Comparison of ENCODE assay signal across 8 cellular contexts in genomic region chr11:65419773-65420481, GRCh38. TPM values are rescaled to one million over a fixed set of nuclear protein-coding genes. Genes with fewer than 3 reads are reported as not detected.
A peak's percentile ranks its signal among the peaks of the same experiment; 100 is the strongest.
DNase-seq lines count a peak whose midpoint lies in the region; ATAC-seq and TF ChIP-seq lines count a peak whose summit lies in the region.

No MANE protein-coding gene starts in this region.

- H3K27ac Mint-ChIP-seq in activated CD4-positive, alpha-beta memory T cell treated with anti-CD3 and anti-CD28 coated beads, Interleukin-2, amount 10 ng/mL, durations not matched to agents 7 days and 5 days = peak overlapping the region; percentile 99
- H3K27ac Mint-ChIP-seq in endodermal cell = peak overlapping the region; percentile 99
- peak overlapping the region; percentile 99 to 100 for H3K27ac Mint-ChIP-seq in stimulated activated naive CD8-positive, alpha-beta T cell treated with anti-CD3 and anti-CD28 coated beads, Interleukin-15, amount 100 ng/mL, for 72 hours

- peaks cover 51% of the 10 kb centered on the region for H3K4me1 Mint-ChIP-seq in activated CD4-positive, alpha-beta memory T cell treated with anti-CD3 and anti-CD28 coated beads, Interleukin-2, amount 10 ng/mL, durations not matched to agents 7 days and 5 days
- H3K4me1 Mint-ChIP-seq in endodermal cell = peaks cover 77% of the 10 kb centered on the region
- peaks cover 81% of the 10 kb centered on the region for H3K4me1 Mint-ChIP-seq in stimulated activated naive CD8-positive, alpha-beta T cell treated with anti-CD3 and anti-CD28 coated beads, Interleukin-15, amount 100 ng/mL, for 72 hours

- 80 to 84% methylated on average over 3 to 6 of the region's 6 CpGs for WGBS in endodermal cell (ENCODE audit: insufficient coverage in 1 of 2, insufficient read length in 1 of 2), 2 experiments
- WGBS in mesodermal cell (ENCODE audit: insufficient coverage in 2 of 2), 2 experiments = 48 to 54% methylated on average over 5 of the region's 6 CpGs

- H3K9me3 ChIP-seq in endodermal cell (ENCODE audit: control insufficient read depth, low read length) (no peaks in the 10 kb centered on the region), mesodermal cell (ENCODE audit: control insufficient read depth, low read length) (no peaks in the 10 kb centered on the region)

- POLR2A ChIA-PET in activated CD4-positive, alpha-beta memory T cell treated with anti-CD3 and anti-CD28 coated beads, Interleukin-2, amount 10 ng/mL, durations not matched to agents 7 days and 5 days (lab: Charles Lee) = interaction anchor here (0.8 to 20.7 kb wide), 23 partner anchors 7 to 560 kb away, joined by 3 to 6840 read pairs (median 9); partner anchors contain the start of genes DPF2, EHBP1L1, FAM89B and FAU

- ATAC-seq in stimulated activated naive CD8-positive, alpha-beta T cell treated with anti-CD3 and anti-CD28 coated beads, Interleukin-15, amount 100 ng/mL, for 72 hours = no peak

- H3K27me3 ChIP-seq in endodermal cell (ENCODE audit: control insufficient read depth, insufficient read depth, low read length, poor library complexity, severe bottlenecking) = no peaks in the 10 kb centered on the region

- H3K27me3 Mint-ChIP-seq in activated CD4-positive, alpha-beta memory T cell treated with anti-CD3 and anti-CD28 coated beads, Interleukin-2, amount 10 ng/mL, durations not matched to agents 7 days and 5 days = peaks cover 5% of the 10 kb centered on the region
- H3K27me3 Mint-ChIP-seq in endodermal cell (ENCODE audit: insufficient read depth) = no peaks in the 10 kb centered on the region
- peaks cover 7% of the 10 kb centered on the region for H3K27me3 Mint-ChIP-seq in stimulated activated naive CD8-positive, alpha-beta T cell treated with anti-CD3 and anti-CD28 coated beads, Interleukin-15, amount 100 ng/mL, for 72 hours

- H3K27ac ChIP-seq in endodermal cell (ENCODE audit: low read depth, low read length) = peak overlapping the region; percentile 97
- H3K27ac ChIP-seq in mesodermal cell (ENCODE audit: low read depth, low read length, severe bottlenecking) = peak overlapping the region; percentile 99

- peaks cover 23% of the 10 kb centered on the region for H3K4me1 ChIP-seq in endodermal cell (ENCODE audit: control insufficient read depth, insufficient read depth, low read length)
- peaks cover 59% of the 10 kb centered on the region for H3K4me1 ChIP-seq in mesodermal cell (ENCODE audit: control insufficient read depth, insufficient read depth, low read length, poor library complexity, severe bottlenecking)

- no peak overlapping the region for H3K4me3 ChIP-seq in endodermal cell (ENCODE audit: low read length)
- H3K4me3 ChIP-seq in mesodermal cell (ENCODE audit: extremely low read depth, insufficient read depth, low read length, poor library complexity, severe bottlenecking) = no peak overlapping the region

- CTCF ChIA-PET in activated CD4-positive, alpha-beta memory T cell treated with anti-CD3 and anti-CD28 coated beads, Interleukin-2, amount 10 ng/mL, durations not matched to agents 7 days and 5 days (lab: Charles Lee) = interaction anchor here (0.6 to 17.1 kb wide), 7 partner anchors 10 to 152 kb away, joined by 3 to 447 read pairs (median 4); partner anchors contain the start of genes MALAT1, SCYL1 and SLC25A45

- peak overlapping the region; percentile 97 for H3K4me3 Mint-ChIP-seq in activated CD4-positive, alpha-beta memory T cell treated with anti-CD3 and anti-CD28 coated beads, Interleukin-2, amount 10 ng/mL, durations not matched to agents 7 days and 5 days
- peak overlapping the region; percentile 44 for H3K4me3 Mint-ChIP-seq in endodermal cell
- peak overlapping the region; percentile 90 to 97 for H3K4me3 Mint-ChIP-seq in stimulated activated naive CD8-positive, alpha-beta T cell treated with anti-CD3 and anti-CD28 coated beads, Interleukin-15, amount 100 ng/mL, for 72 hours

- DNase-seq in NCI-H748 (lab: John Stamatoyannopoulos, UW; ENCODE audit: unreplicated experiment) (peak; percentile 21), NCI-H748 treated with DMSO at 0.1 percent for 48 hours (lab: John Stamatoyannopoulos, UW) (no peak), NCI-H226 (peak; percentile 85), endodermal cell (peak; percentile 87), cerebellar nuclear complex (lab: John Stamatoyannopoulos, UW) (no peak)
- peak; percentile 82 for DNase-seq in activated CD4-positive, alpha-beta memory T cell treated with anti-CD3 and anti-CD28 coated beads, Interleukin-2, amount 10 ng/mL, durations not matched to agents 7 days and 5 days
- peak; percentile 56 to 69 for DNase-seq in stimulated activated naive CD8-positive, alpha-beta T cell treated with anti-CD3 and anti-CD28 coated beads, Interleukin-15, amount 100 ng/mL, for 72 hours

- H3K36me3 ChIP-seq in endodermal cell (ENCODE audit: control insufficient read depth, insufficient read depth, low read length) = no peaks in the 10 kb centered on the region
- peaks cover 17% of the 10 kb centered on the region for H3K36me3 ChIP-seq in mesodermal cell (ENCODE audit: control insufficient read depth, insufficient read depth, low read length)

- no peaks in the 10 kb centered on the region for H3K9me3 Mint-ChIP-seq in activated CD4-positive, alpha-beta memory T cell treated with anti-CD3 and anti-CD28 coated beads, Interleukin-2, amount 10 ng/mL, durations not matched to agents 7 days and 5 days
- H3K9me3 Mint-ChIP-seq in endodermal cell = no peaks in the 10 kb centered on the region
- H3K9me3 Mint-ChIP-seq in stimulated activated naive CD8-positive, alpha-beta T cell treated with anti-CD3 and anti-CD28 coated beads, Interleukin-15, amount 100 ng/mL, for 72 hours = peaks cover 0 to 10% of the 10 kb centered on the region in 2 donors

- TF ChIP-seq CTCF in endodermal cell (conservative IDR thresholded peaks at IDR 0.05) = no peak

- H3K36me3 Mint-ChIP-seq in activated CD4-positive, alpha-beta memory T cell treated with anti-CD3 and anti-CD28 coated beads, Interleukin-2, amount 10 ng/mL, durations not matched to agents 7 days and 5 days (ENCODE audit: low read depth) = peaks cover 34% of the 10 kb centered on the region
- H3K36me3 Mint-ChIP-seq in endodermal cell (ENCODE audit: low read depth) = no peaks in the 10 kb centered on the region

- peak overlapping the region; percentile 92 for H3K9ac ChIP-seq in endodermal cell (ENCODE audit: extremely low read depth, low read length, poor library complexity, severe bottlenecking)

RNA-seq across cellular contexts. Expression of gene NEAT1, which starts 2.7 kb away (rescaled TPM):
- 1,000 to 10,000 TPM; 1,222 to 1,245 TPM for total RNA-seq in activated CD4-positive, alpha-beta memory T cell treated with anti-CD3 and anti-CD28 coated beads, Interleukin-2, amount 10 ng/mL, durations not matched to agents 7 days and 5 days
- total RNA-seq in endodermal cell = 10 to 100 TPM; 61.3 to 85.2 TPM
- polyA plus RNA-seq in endodermal cell (2013, experiment 1 of 2) = 21.0 TPM
- polyA plus RNA-seq in endodermal cell (2013, experiment 2 of 2) = 14.2 TPM
- polyA plus RNA-seq in mesodermal cell (2013, experiment 1 of 2) = 32.4 TPM
- polyA plus RNA-seq in mesodermal cell (2013, experiment 2 of 2) = 28.8 TPM

RNA-seq across cellular contexts. Expression of gene FRMD8, which starts 33.5 kb away (rescaled TPM):
- total RNA-seq in activated CD4-positive, alpha-beta memory T cell treated with anti-CD3 and anti-CD28 coated beads, Interleukin-2, amount 10 ng/mL, durations not matched to agents 7 days and 5 days = 10 to 100 TPM; 53.9 to 61.3 TPM
- 10 to 100 TPM; 27.4 to 29.6 TPM for total RNA-seq in endodermal cell
- polyA plus RNA-seq in endodermal cell (2013, experiment 1 of 2) = 10.8 TPM
- 11.9 TPM for polyA plus RNA-seq in endodermal cell (2013, experiment 2 of 2)
- 58.2 TPM for polyA plus RNA-seq in mesodermal cell (2013, experiment 1 of 2)
- polyA plus RNA-seq in mesodermal cell (2013, experiment 2 of 2) = 48.4 TPM

RNA-seq across cellular contexts. Expression of gene SLC25A45, which starts 37.5 kb away (rescaled TPM):
- total RNA-seq in activated CD4-positive, alpha-beta memory T cell treated with anti-CD3 and anti-CD28 coated beads, Interleukin-2, amount 10 ng/mL, durations not matched to agents 7 days and 5 days = 10 to 100 TPM; 19.4 to 19.8 TPM
- 1 to 10 TPM; 3.0 to 6.3 TPM for total RNA-seq in endodermal cell
- 0.71 TPM for polyA plus RNA-seq in endodermal cell (2013, experiment 1 of 2)
- polyA plus RNA-seq in endodermal cell (2013, experiment 2 of 2) = 0.50 TPM
- polyA plus RNA-seq in mesodermal cell (2013, experiment 1 of 2) = 2.9 TPM
- 2.6 TPM for polyA plus RNA-seq in mesodermal cell (2013, experiment 2 of 2)

Comparison
In these comparisons a context has a peak if more than half of its experiments do, and no peak if none do; other contexts are left out.
1. DNase-seq: peak in NCI-H748 (single experiment), NCI-H226 (single experiment), activated CD4-positive, alpha-beta memory T cell treated with anti-CD3 and anti-CD28 coated beads, Interleukin-2, amount 10 ng/mL, durations not matched to agents 7 days and 5 days (single experiment), endodermal cell (single experiment) and stimulated activated naive CD8-positive, alpha-beta T cell treated with anti-CD3 and anti-CD28 coated beads, Interleukin-15, amount 100 ng/mL, for 72 hours (2 of 2); none in NCI-H748 treated with DMSO at 0.1 percent for 48 hours (single experiment) and cerebellar nuclear complex (0 of 2).
2. H3K4me3 Mint-ChIP-seq: peak in every context shown above with its lines; median percentile 97 in activated CD4-positive, alpha-beta memory T cell treated with anti-CD3 and anti-CD28 coated beads, Interleukin-2, amount 10 ng/mL, durations not matched to agents 7 days and 5 days; 94 in stimulated activated naive CD8-positive, alpha-beta T cell treated with anti-CD3 and anti-CD28 coated beads, Interleukin-15, amount 100 ng/mL, for 72 hours; 44 in endodermal cell.
3. RNA of gene NEAT1, which starts 2.7 kb away (total RNA-seq): 1,222 to 1,245 TPM in activated CD4-positive, alpha-beta memory T cell treated with anti-CD3 and anti-CD28 coated beads, Interleukin-2, amount 10 ng/mL, durations not matched to agents 7 days and 5 days; 61.3 to 85.2 TPM in endodermal cell; every median in the first group is over 10 times any median in the second.
4. Peak in every context shown above with its lines, with median percentiles within 50 percentile points of each other: H3K27ac Mint-ChIP-seq.